ENCODE assay signal across 27 cellular contexts in the genomic region with DNA sequence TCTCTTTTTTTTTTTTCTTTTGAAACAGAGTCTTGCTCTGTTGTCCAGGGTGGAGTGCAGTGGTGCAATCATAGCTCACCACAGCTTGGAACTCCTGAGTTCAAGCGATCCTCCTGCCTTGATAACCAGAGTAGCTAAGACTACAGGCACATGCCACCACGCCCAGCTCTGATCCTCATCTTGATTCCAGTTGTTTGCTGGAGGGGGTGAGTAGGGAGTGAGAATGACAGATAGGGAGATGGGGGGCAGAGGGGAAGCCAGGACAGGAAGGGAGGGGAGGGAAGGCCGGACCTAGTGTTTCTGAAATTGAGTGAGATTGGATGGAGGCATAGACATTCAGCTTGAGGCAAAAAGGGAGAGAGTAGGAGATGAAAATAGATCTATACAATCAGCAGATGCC. TPM values are rescaled to one million over a fixed set of nuclear protein-coding genes. Genes with fewer than 3 reads are reported as not detected.
"Had no signal": no experiment of that assay in that cellular context is flagged by ENCODE, and none has a peak within 500 bp of the region (broad histone marks: within the 10 kb centered on the region; RNA-seq: fewer than 3 reads in every experiment).

No MANE protein-coding gene starts in this region.

- H3K4me1 ChIP-seq: foreskin keratinocyte, left lung, lower lobe of right lung had no signal

- H3K4me3 ChIP-seq: coronary artery, dorsolateral prefrontal cortex, esophagus muscularis mucosa, gastroesophageal sphincter, heart right ventricle, left lung, lower lobe of right lung had no signal

- FAIRE-seq: colon, endothelial cell of umbilical vein, frontal cortex, islet of Langerhans, keratinocyte had no signal

- ATAC-seq: foreskin keratinocyte, gastroesophageal sphincter, heart right ventricle, left cardiac atrium, left lung, left ventricle myocardium superior, lower lobe of right lung had no signal

- H3K4me3 Mint-ChIP-seq: naive B cell had no signal

- H3K36me3 ChIP-seq: esophagus muscularis mucosa, gastroesophageal sphincter, heart right ventricle, left lung, lower lobe of right lung had no signal

- H3K27me3 ChIP-seq: esophagus muscularis mucosa, gastroesophageal sphincter had no signal

- H3K9me3 ChIP-seq: lower lobe of right lung had no signal

- DNase-seq: dermis blood vessel endothelial cell; dorsolateral prefrontal cortex; effector CD4-positive, alpha-beta T cell; effector memory CD4-positive, alpha-beta T cell; foreskin keratinocyte; glutamatergic neuron; head of caudate nucleus; heart right ventricle; hippocampal formation; left cardiac atrium; left lung; left ventricle myocardium superior; lower lobe of right lung; mesenchymal stem cell; midbrain; naive B cell had no signal

- H3K27ac ChIP-seq: coronary artery, dorsolateral prefrontal cortex, esophagus muscularis mucosa, foreskin keratinocyte, gastroesophageal sphincter, heart right ventricle, left lung, lower lobe of right lung had no signal

RNA-seq across cellular contexts. Expression of gene CPXM2, which starts 25.2 kb away (rescaled TPM):
- total RNA-seq: fibroblast of villous mesenchyme, foreskin keratinocyte, mononuclear cell, myocyte had no signal
- polyA plus RNA-seq: foreskin keratinocyte had no signal
